In genomic region chr7:158035343-158035742, GRCh38 we compare ENCODE assay signal across 35 cellular contexts.
"Had no signal": no experiment of that assay in that cellular context is flagged by ENCODE, and none has a peak within 500 bp of the region (broad histone marks: within the 10 kb centered on the region; RNA-seq: fewer than 3 reads in every experiment).

No MANE protein-coding gene starts in this region.

- H3K36me3 ChIP-seq: adrenal gland, colonic mucosa, esophagus muscularis mucosa, gastrocnemius medialis had no signal

- H3K27me3 Mint-ChIP-seq: activated CD8-positive, alpha-beta memory T cell treated with anti-CD3 and anti-CD28 coated beads, Interleukin-2, amount 10 ng/mL, durations not matched to agents 7 days and 5 days had no signal

- H3K27ac Mint-ChIP-seq: activated CD4-positive, alpha-beta memory T cell treated with anti-CD3 and anti-CD28 coated beads for 36 hours; activated CD4-positive, alpha-beta T cell treated with anti-CD3 and anti-CD28 coated beads for 36 hours; activated CD4-positive, alpha-beta T cell treated with anti-CD3 and anti-CD28 coated beads, Interleukin-2, amount 10 ng/mL, durations not matched to agents 24 days and 14 days; activated CD8-positive, alpha-beta memory T cell treated with anti-CD3 and anti-CD28 coated beads, Interleukin-2, amount 10 ng/mL, durations not matched to agents 7 days and 5 days; activated CD8-positive, alpha-beta T cell treated with anti-CD3 and anti-CD28 coated beads, Interleukin-2, amount 10 ng/mL, durations not matched to agents 7 days and 5 days; activated naive CD4-positive, alpha-beta T cell treated with anti-CD3 and anti-CD28 coated beads for 36 hours; activated naive CD4-positive, alpha-beta T cell treated with anti-CD3 and anti-CD28 coated beads, Interleukin-2, amount 50 U/mL, for 24 hours; activated naive CD8-positive, alpha-beta T cell treated with anti-CD3 and anti-CD28 coated beads for 36 hours; activated naive CD8-positive, alpha-beta T cell treated with anti-CD3 and anti-CD28 coated beads, Interleukin-2, amount 50 U/mL, for 24 hours; activated T-helper 1 cell treated with anti-CD3 and anti-CD28 coated beads, Interleukin-12 subunit alpha, Interleukin-12 subunit beta, Interleukin-2, Interleukin-4 antibody, amounts not matched to agents 30 ng/mL and 10 ng/mL and 1 ng/mL, durations not matched to agents 14 hours and 24 hours and 36 hours; activated T-helper 2 cell treated with anti-CD3 and anti-CD28 coated beads, Interferon-gamma antibody, Interleukin-2, Interleukin-4, amounts not matched to agents 10 μg/mL and 5 μg/mL and 100 μg/mL, durations not matched to agents 14 hours and 24 hours and 36 hours; dendritic cell treated with granulocyte-macrophage colony-stimulating factor and Interleukin-4, amounts not matched to agents 40 ng/mL and 50 ng/mL, for 4 days; T-helper 17 cell; T-helper 2 cell treated with Interferon-gamma antibody and Interleukin-4, amounts not matched to agents 5 μg/mL and 100 μg/mL, for 36 hours had no signal

- H3K36me3 Mint-ChIP-seq: activated CD8-positive, alpha-beta memory T cell treated with anti-CD3 and anti-CD28 coated beads, Interleukin-2, amount 10 ng/mL, durations not matched to agents 7 days and 5 days had no signal

- H3K4me1 ChIP-seq: adrenal gland, body of pancreas, colonic mucosa, esophagus muscularis mucosa, foreskin keratinocyte, gastrocnemius medialis had no signal

- H3K4me1 Mint-ChIP-seq: activated CD4-positive, alpha-beta T cell treated with anti-CD3 and anti-CD28 coated beads for 36 hours; activated CD4-positive, alpha-beta T cell treated with anti-CD3 and anti-CD28 coated beads, Interleukin-2, amount 10 ng/mL, durations not matched to agents 24 days and 14 days; activated CD8-positive, alpha-beta memory T cell treated with anti-CD3 and anti-CD28 coated beads, Interleukin-2, amount 10 ng/mL, durations not matched to agents 7 days and 5 days; activated naive CD4-positive, alpha-beta T cell treated with anti-CD3 and anti-CD28 coated beads, Interleukin-2, amount 50 U/mL, for 24 hours; activated naive CD8-positive, alpha-beta T cell treated with anti-CD3 and anti-CD28 coated beads, Interleukin-2, amount 50 U/mL, for 24 hours; T-helper 17 cell had no signal

- DNase-seq: activated CD4-positive, alpha-beta memory T cell treated with anti-CD3 and anti-CD28 coated beads for 36 hours; activated CD4-positive, alpha-beta T cell treated with anti-CD3 and anti-CD28 coated beads for 36 hours; activated CD4-positive, alpha-beta T cell treated with anti-CD3 and anti-CD28 coated beads, Interleukin-2, amount 10 ng/mL, durations not matched to agents 24 days and 14 days; activated CD4-positive, CD25-positive, alpha-beta regulatory T cell; activated CD4-positive, CD25-positive, alpha-beta regulatory T cell treated with anti-CD3 and anti-CD28 coated beads, Interleukin-2, amount 50 U/mL, for 72 hours; activated CD8-positive, alpha-beta memory T cell treated with anti-CD3 and anti-CD28 coated beads, Interleukin-2, amount 10 ng/mL, durations not matched to agents 7 days and 5 days; activated CD8-positive, alpha-beta memory T cell treated with anti-CD3 and anti-CD28 coated beads, Interleukin-2, amount 50 U/mL, for 4 hours; activated CD8-positive, alpha-beta T cell treated with anti-CD3 and anti-CD28 coated beads, Interleukin-2, amount 10 ng/mL, durations not matched to agents 7 days and 5 days; activated effector memory CD4-positive, alpha-beta T cell treated with anti-CD3 and anti-CD28 coated beads, Interleukin-2, amount 50 U/mL, for 16 hours; activated naive CD4-positive, alpha-beta T cell treated with anti-CD3 and anti-CD28 coated beads for 36 hours; activated naive CD8-positive, alpha-beta T cell treated with anti-CD3 and anti-CD28 coated beads for 36 hours; activated naive CD8-positive, alpha-beta T cell treated with anti-CD3 and anti-CD28 coated beads, Interleukin-2, amount 50 U/mL, for 24 hours; activated T-cell treated with anti-CD3 and anti-CD28 coated beads, Interleukin-2, amount 50 U/mL, for 1 hour; activated T-cell treated with anti-CD3 and anti-CD28 coated beads, Interleukin-2, amount 50 U/mL, for 48 hours; amygdala; body of pancreas; central memory CD4-positive, alpha-beta T cell; cerebellar nuclear complex; colonic mucosa; dorsolateral prefrontal cortex; effector memory CD4-positive, alpha-beta T cell; erythroblast; foreskin keratinocyte; gastrocnemius medialis; glutamatergic neuron; T-helper 1 cell; T-helper 17 cell; T1000 had no signal

- H3K4me3 Mint-ChIP-seq: activated CD4-positive, alpha-beta memory T cell treated with anti-CD3 and anti-CD28 coated beads for 36 hours; activated CD4-positive, alpha-beta T cell treated with anti-CD3 and anti-CD28 coated beads for 36 hours; activated CD4-positive, alpha-beta T cell treated with anti-CD3 and anti-CD28 coated beads, Interleukin-2, amount 10 ng/mL, durations not matched to agents 24 days and 14 days; activated CD8-positive, alpha-beta memory T cell treated with anti-CD3 and anti-CD28 coated beads, Interleukin-2, amount 10 ng/mL, durations not matched to agents 7 days and 5 days; activated CD8-positive, alpha-beta T cell treated with anti-CD3 and anti-CD28 coated beads, Interleukin-2, amount 10 ng/mL, durations not matched to agents 7 days and 5 days; activated naive CD4-positive, alpha-beta T cell treated with anti-CD3 and anti-CD28 coated beads for 36 hours; activated naive CD4-positive, alpha-beta T cell treated with anti-CD3 and anti-CD28 coated beads, Interleukin-2, amount 50 U/mL, for 24 hours; activated naive CD8-positive, alpha-beta T cell treated with anti-CD3 and anti-CD28 coated beads for 36 hours; activated naive CD8-positive, alpha-beta T cell treated with anti-CD3 and anti-CD28 coated beads, Interleukin-2, amount 50 U/mL, for 24 hours; activated T-helper 1 cell treated with anti-CD3 and anti-CD28 coated beads, Interleukin-12 subunit alpha, Interleukin-12 subunit beta, Interleukin-2, Interleukin-4 antibody, amounts not matched to agents 30 ng/mL and 10 ng/mL and 1 ng/mL, durations not matched to agents 14 hours and 24 hours and 36 hours; dendritic cell treated with granulocyte-macrophage colony-stimulating factor and Interleukin-4, amounts not matched to agents 40 ng/mL and 50 ng/mL, for 4 days; T-helper 17 cell; T-helper 2 cell treated with Interferon-gamma antibody and Interleukin-4, amounts not matched to agents 5 μg/mL and 100 μg/mL, for 36 hours had no signal

- H3K27me3 ChIP-seq: adrenal gland, body of pancreas, colonic mucosa, foreskin keratinocyte, gastrocnemius medialis had no signal

- H3K4me3 ChIP-seq: adrenal gland, body of pancreas, colonic mucosa, dorsolateral prefrontal cortex, esophagus muscularis mucosa, gastrocnemius medialis had no signal

- H3K27ac ChIP-seq: adrenal gland, body of pancreas, colonic mucosa, dorsolateral prefrontal cortex, esophagus muscularis mucosa, foreskin keratinocyte, gastrocnemius medialis had no signal

- ATAC-seq: activated CD4-positive, alpha-beta T cell treated with anti-CD3 and anti-CD28 coated beads for 36 hours; activated CD8-positive, alpha-beta memory T cell treated with anti-CD3 and anti-CD28 coated beads, Interleukin-2, amount 10 ng/mL, durations not matched to agents 7 days and 5 days; activated CD8-positive, alpha-beta T cell treated with anti-CD3 and anti-CD28 coated beads, Interleukin-2, amount 10 ng/mL, durations not matched to agents 7 days and 5 days; activated naive CD8-positive, alpha-beta T cell treated with anti-CD3 and anti-CD28 coated beads, Interleukin-2, amount 50 U/mL, for 24 hours; body of pancreas; foreskin keratinocyte; gastrocnemius medialis; T-helper 17 cell had no signal

- H3K9me3 ChIP-seq: colonic mucosa had no signal
